In genomic region chr9:89310486-89311345, GRCh38 we compare ENCODE assay signal across 8 cellular contexts. TPM values are rescaled to one million over a fixed set of nuclear protein-coding genes. Genes with fewer than 3 reads are reported as not detected.
DNase-seq lines count a peak whose midpoint lies in the region; ATAC-seq and TF ChIP-seq lines count a peak whose summit lies in the region.

TSS of gene CKS2 (plus strand) at chr9:89311195. CDS start at chr9:89311293, 98 bp downstream.

- peak; percentile 71 to 98 (median 92) for TF ChIP-seq POLR2A in spleen (IDR thresholded peaks at IDR 0.05)

- peak within 1 kb of the TSS; percentile 99 for H3K27ac Mint-ChIP-seq in central memory CD8-positive, alpha-beta T cell (ENCODE audit: low read depth)

- ATAC-seq in GM19025 (IDR thresholded peaks at IDR 0.05; ENCODE audit: low read depth, unreplicated experiment): peak; percentile 90
- peak; percentile 88 for ATAC-seq in HG03342 (IDR thresholded peaks at IDR 0.05; ENCODE audit: unreplicated experiment)
- ATAC-seq in central memory CD8-positive, alpha-beta T cell (replicated peaks; ENCODE audit: extremely low read depth, poor library complexity, severe bottlenecking): peak; percentile 93

- H3K36me3 ChIP-seq in spleen: peaks cover 0 to 12% (median 1%) of the 10 kb centered on the region in 6 donors

- no peak for TF ChIP-seq CTCF in AG09309 (IDR thresholded peaks at IDR 0.05; ENCODE audit: control insufficient read depth, insufficient read depth, low read depth, low read length, missing control alignments)
- peak in 4 of 11 experiments; percentile 4 to 34 (median 24) for TF ChIP-seq CTCF in spleen (IDR thresholded peaks at IDR 0.05 in 8 of 11, conservative IDR thresholded peaks at IDR 0.05 in 3 of 11)

- H3K4me3 ChIP-seq in AG09309 (ENCODE audit: control insufficient read depth, low read depth, low read length) (peak within 1 kb of the TSS; percentile 58), spleen (peak within 1 kb of the TSS; percentile 63 to 95 (median 76))

- DNase-seq in AG09309 (ENCODE audit: low read depth) (peak; percentile 99), NCI-H446 (lab: John Stamatoyannopoulos, UW) (peak; percentile 95 to 99), inferior parietal cortex (ENCODE audit: extremely low spot score) (peak; percentile 100), spleen (peak; percentile 100)
- peak; percentile 99 for DNase-seq in activated CD4-positive, CD25-positive, alpha-beta regulatory T cell treated with anti-CD3 and anti-CD28 coated beads, Interleukin-2, amount 50 U/mL, for 16 hours (ENCODE audit: low read depth, low spot score)
- DNase-seq in central memory CD8-positive, alpha-beta T cell (ENCODE audit: low spot score in 2 of 2): peak; percentile 98 to 100

- peaks cover 8% of the 10 kb centered on the region for H3K4me1 Mint-ChIP-seq in central memory CD8-positive, alpha-beta T cell

- no peaks in the 10 kb centered on the region for H3K9me3 ChIP-seq in spleen

- WGBS in spleen, 5 donors: 0 to 1% (median 0%) methylated on average over 46 to 85 of the region's 85 CpGs

- H3K4me3 Mint-ChIP-seq in central memory CD8-positive, alpha-beta T cell: peak within 1 kb of the TSS; percentile 89

- intact Hi-C loops in spleen (cut with DNase I; ENCODE audit: low total_unique reads): no loop called here

- H3K9me3 Mint-ChIP-seq in central memory CD8-positive, alpha-beta T cell: no peaks in the 10 kb centered on the region

- no peaks in the 10 kb centered on the region for H3K27me3 ChIP-seq in spleen (replicated peaks in 1 of 7)

- H3K36me3 Mint-ChIP-seq in central memory CD8-positive, alpha-beta T cell (ENCODE audit: insufficient read depth): peaks cover 14% of the 10 kb centered on the region

- peaks cover 18 to 58% (median 41%) of the 10 kb centered on the region in 6 donors for H3K4me1 ChIP-seq in spleen

- H3K27me3 Mint-ChIP-seq in central memory CD8-positive, alpha-beta T cell: no peaks in the 10 kb centered on the region

- H3K27ac ChIP-seq in spleen: peak within 1 kb of the TSS; percentile 97 to 100 (median 100)

RNA-seq across cellular contexts. Expression of gene CKS2, which starts in this region (rescaled TPM):
- total RNA-seq in spleen: 10 to 100 TPM in 6 of 7 donors, 1 to 10 TPM in 1; 9.2 to 27.3 (median 13.9) TPM
- 100 to 1,000 TPM in 2 of 3 donors, 10 to 100 TPM in 1; 50.0 to 142 (median 109) TPM for polyA plus RNA-seq in spleen

Comparison
In these comparisons a context has a peak if more than half of its experiments do, and no peak if none do; other contexts are left out.
1. Peak in every context shown above with its lines: DNase-seq, ATAC-seq, H3K4me3 ChIP-seq and H3K27ac ChIP-seq.